ENCODE assay signal across 1 cellular context in genomic region chr5:174793684-174794328, GRCh38.
TF ChIP-seq lines count a peak whose summit lies in the region.

No MANE protein-coding gene starts in this region.

TF ChIP-seq in H1, 55 proteins besides CTCF, POLR2A, EP300 and RAD21:
- TF ChIP-seq ATF3 (IDR thresholded peaks at IDR 0.05; ENCODE audit: insufficient read depth, low read depth, low read length): 0 out of 2 replicates have a peak, but pooled peaks have one; percentile 5
- no peak for TF ChIP-seq CBX8 (IDR thresholded peaks at IDR 0.05; ENCODE audit: borderline replicate concordance, low read depth, low read length)
- TF ChIP-seq CREB1 (IDR thresholded peaks at IDR 0.05): peak; percentile 49; the same call in 1 of the 2 replicates
- TF ChIP-seq GTF2F1 (IDR thresholded peaks at IDR 0.05; ENCODE audit: borderline replicate concordance, low read depth, low read length): no peak
- TF ChIP-seq YY1 (IDR thresholded peaks at IDR 0.05; ENCODE audit: low read depth, low read length): 0 out of 2 replicates have a peak, but pooled peaks have one; percentile 15
- TF ChIP-seq, protein P1, sequence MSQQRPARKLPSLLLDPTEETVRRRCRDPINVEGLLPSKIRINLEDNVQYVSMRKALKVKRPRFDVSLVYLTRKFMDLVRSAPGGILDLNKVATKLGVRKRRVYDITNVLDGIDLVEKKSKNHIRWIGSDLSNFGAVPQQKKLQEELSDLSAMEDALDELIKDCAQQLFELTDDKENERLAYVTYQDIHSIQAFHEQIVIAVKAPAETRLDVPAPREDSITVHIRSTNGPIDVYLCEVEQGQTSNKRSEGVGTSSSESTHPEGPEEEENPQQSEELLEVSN (IDR thresholded peaks at IDR 0.05): peak; percentile 61
- TF ChIP-seq MAX (IDR thresholded peaks at IDR 0.05): peak; percentile 81
- 0 out of 2 replicates have a peak, but pooled peaks have one; percentile 39 for TF ChIP-seq JUND (IDR thresholded peaks at IDR 0.05; ENCODE audit: low read length)
